Comparison of ENCODE assay signal across 8 cellular contexts in genomic region chr9:137222190-137223077, GRCh38. TPM values are rescaled to one million over a fixed set of nuclear protein-coding genes. Genes with fewer than 3 reads are reported as not detected.
A peak's percentile ranks its signal among the peaks of the same experiment; 100 is the strongest.
DNase-seq lines count a peak whose midpoint lies in the region; ATAC-seq and TF ChIP-seq lines count a peak whose summit lies in the region.

A gene with protein sequence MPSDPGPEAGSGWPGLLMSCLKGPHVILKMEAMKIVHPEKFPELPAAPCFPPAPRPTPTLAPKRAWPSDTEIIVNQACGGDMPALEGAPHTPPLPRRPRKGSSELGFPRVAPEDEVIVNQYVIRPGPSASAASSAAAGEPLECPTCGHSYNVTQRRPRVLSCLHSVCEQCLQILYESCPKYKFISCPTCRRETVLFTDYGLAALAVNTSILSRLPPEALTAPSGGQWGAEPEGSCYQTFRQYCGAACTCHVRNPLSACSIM (minus strand): TSS chr9:137222240. CDS start chr9:137221212, 1,028 bp downstream.

- H3K4me1 Mint-ChIP-seq in CD8-positive, alpha-beta T cell (ENCODE audit: low read depth): peaks cover 5% of the 10 kb centered on the region
- peaks cover 1 to 5% (median 5%) of the 10 kb centered on the region in 3 donors for H3K4me1 Mint-ChIP-seq in T-cell

- no peak for TF ChIP-seq EP300 in ovary (IDR thresholded peaks at IDR 0.05)

- no peak for TF ChIP-seq POLR2A in ovary (IDR thresholded peaks at IDR 0.05)

- intact Hi-C loops in CD8-positive, alpha-beta T cell (cut with DNase I, micrococcal nuclease): loop anchor here (1.0 to 2.0 kb wide), 13 partner anchors 14 to 740 kb away; partner anchors contain the start of genes ANAPC2 (in 2 of the 2), MAN1B1 (in 2 of the 2), NDOR1 (in 2 of the 2) and NELFB (in 2 of the 2)
- intact Hi-C loops in ovary (cut with DNase I): loop anchor here in 1 of 4 donors (10.0 kb wide), 1 partner anchor 438 kb away; no protein-coding TSS in a partner anchor

- peak within 1 kb of the TSS; percentile 80 for H3K4me3 ChIP-seq in CD8-positive, alpha-beta T cell (ENCODE audit: low read depth, low read length)
- H3K4me3 ChIP-seq in fibroblast of mammary gland (ENCODE audit: control insufficient read depth, low read depth, low read length): peak within 1 kb of the TSS; percentile 40
- peak within 1 kb of the TSS; percentile 47 for H3K4me3 ChIP-seq in ovary

- CTCF ChIA-PET in CD8-positive, alpha-beta T cell (lab: Charles Lee): interaction anchor here (0.9 to 3.0 kb wide), 5 partner anchors 14 to 126 kb away, joined by 3 to 14 read pairs (median 6); partner anchors contain the start of genes ANAPC2, SSNA1 and TMEM210
- CTCF ChIA-PET in HEK293T (lab: Yijun Ruan, JAX): interaction anchor here (0.7 to 1.2 kb wide), 4 partner anchors 8 to 159 kb away, joined by 3 to 8 read pairs (median 6); no protein-coding TSS in a partner anchor
- CTCF ChIA-PET in T-cell (lab: Charles Lee): interaction anchor here in 1 of 2 donors (1.0 to 2.0 kb wide), 3 partner anchors 14 to 194 kb away, joined by 3 to 9 read pairs (median 7); no protein-coding TSS in a partner anchor

- no peaks in the 10 kb centered on the region for H3K9me3 Mint-ChIP-seq in CD8-positive, alpha-beta T cell
- no peaks in the 10 kb centered on the region for H3K9me3 Mint-ChIP-seq in T-cell

- H3K4me3 Mint-ChIP-seq in CD8-positive, alpha-beta T cell: peak within 1 kb of the TSS; percentile 83
- peak within 1 kb of the TSS; percentile 71 to 80 (median 79) for H3K4me3 Mint-ChIP-seq in T-cell

- peak in 1 of 7 experiments; percentile 59 for DNase-seq in CD8-positive, alpha-beta T cell
- DNase-seq in HEK293T (ENCODE audit: extremely low spot score) (no peak), T-cell (peak in 2 of 34 experiments; percentile 11 to 30), fibroblast of mammary gland (ENCODE audit: low read depth) (no peak), ovary (peak in 1 of 5 donors; percentile 49), SIG-M5 (lab: John Stamatoyannopoulos, UW) (no peak), GF-D8 (lab: John Stamatoyannopoulos, UW) (no peak)
- DNase-seq in stimulated activated CD4-positive, alpha-beta T cell treated with anti-CD3 and anti-CD28 coated beads, Interleukin-2, amount 100 ng/mL, for 24 hours: no peak

- H3K27ac ChIP-seq in CD8-positive, alpha-beta T cell (ENCODE audit: low read depth, low read length): peak within 1 kb of the TSS; percentile 35
- peak within 1 kb of the TSS in 1 of 2 donors; percentile 62 for H3K27ac ChIP-seq in ovary

- no peaks in the 10 kb centered on the region for H3K27me3 Mint-ChIP-seq in CD8-positive, alpha-beta T cell (ENCODE audit: low read depth)
- H3K27me3 Mint-ChIP-seq in T-cell: peaks cover 0 to under 1% of the 10 kb centered on the region in 2 donors

- POLR2A ChIA-PET in CD8-positive, alpha-beta T cell (lab: Charles Lee): interaction anchor here (0.7 to 3.5 kb wide), 13 partner anchors 15 to 169 kb away, joined by 3 to 28 read pairs (median 6); partner anchors contain the start of genes ANAPC2, DPP7, ENTPD2 and MAN1B1
- POLR2A ChIA-PET in HEK293T (lab: Yijun Ruan, JAX) (interaction anchor here (1.0 to 4.4 kb wide), 18 partner anchors 10 to 442 kb away, joined by 3 to 20 read pairs (median 6); partner anchors contain the start of genes ANAPC2, MAN1B1, NDOR1 and SSNA1), T-cell (lab: Charles Lee) (interaction anchor here (1.0 to 2.4 kb wide), 3 partner anchors 16 to 21 kb away, joined by 3 to 16 read pairs (median 6); partner anchors contain the start of gene TUBB4B (in 1 of the 2))

- no peaks in the 10 kb centered on the region for H3K36me3 Mint-ChIP-seq in CD8-positive, alpha-beta T cell
- no peaks in the 10 kb centered on the region for H3K36me3 Mint-ChIP-seq in T-cell

- no peaks in the 10 kb centered on the region for H3K36me3 ChIP-seq in CD8-positive, alpha-beta T cell (ENCODE audit: insufficient read depth, low read length)
- no peaks in the 10 kb centered on the region for H3K36me3 ChIP-seq in ovary

- 3 to 13% (median 5%) methylated on average over 39 to 88 of the region's 88 CpGs for WGBS in ovary, 3 donors

- H3K27me3 ChIP-seq in CD8-positive, alpha-beta T cell (ENCODE audit: insufficient read depth, low read length): no peaks in the 10 kb centered on the region
- H3K27me3 ChIP-seq in ovary: no peaks in the 10 kb centered on the region

- H3K4me1 ChIP-seq in CD8-positive, alpha-beta T cell (ENCODE audit: insufficient read depth, low read length): peaks cover 17% of the 10 kb centered on the region
- H3K4me1 ChIP-seq in ovary (ENCODE audit: insufficient read depth): peaks cover 11% of the 10 kb centered on the region

- no peak for TF ChIP-seq CTCF in CD8-positive, alpha-beta T cell (IDR thresholded peaks at IDR 0.05)
- TF ChIP-seq CTCF in fibroblast of mammary gland (conservative IDR thresholded peaks at IDR 0.05; ENCODE audit: control insufficient read depth, insufficient read depth, low read depth, low read length) (no peak), ovary (IDR thresholded peaks at IDR 0.05) (no peak)

- ATAC-seq in CD8-positive, alpha-beta T cell: no peak
- no peak for ATAC-seq in T-cell (replicated peaks in 1 of 4)

- H3K9me3 ChIP-seq in CD8-positive, alpha-beta T cell (ENCODE audit: low read length): no peaks in the 10 kb centered on the region
- H3K9me3 ChIP-seq in ovary: no peaks in the 10 kb centered on the region

- H3K27ac Mint-ChIP-seq in CD8-positive, alpha-beta T cell: peak within 1 kb of the TSS; percentile 81
- H3K27ac Mint-ChIP-seq in T-cell: peak within 1 kb of the TSS in 1 of 2 donors; percentile 80

TF ChIP-seq in HEK293T, 16 proteins besides CTCF, POLR2A, EP300 and RAD21:
- TF ChIP-seq HDGF (IDR thresholded peaks at IDR 0.05; ENCODE audit: borderline replicate concordance) (0 out of 2 replicates have a peak, but pooled peaks have one; percentile 63), BHLHE40 (IDR thresholded peaks at IDR 0.05; ENCODE audit: borderline replicate concordance) (no peak)
TF ChIP-seq in HEK293T: peak in this region for 1.

RNA-seq across cellular contexts. Expression of the gene that starts here (rescaled TPM):
- total RNA-seq in CD8-positive, alpha-beta T cell: under 1 TPM; 0.31 to 0.49 TPM
- 1 to 10 TPM in 3 of 5 donors, under 1 TPM in 2; 0.56 to 1.6 (median 1.5) TPM for total RNA-seq in T-cell
- total RNA-seq in ovary: 1 to 10 TPM in 5 of 7 donors, under 1 TPM in 1, not detected in 1; 0.92 to 6.5 (median 3.3) TPM
- 1 to 10 TPM in 1 of 2 donors, not detected in 1; 2.3 TPM for polyA plus RNA-seq in ovary
